ENCODE assay signal across 34 cellular contexts in the genomic region with DNA sequence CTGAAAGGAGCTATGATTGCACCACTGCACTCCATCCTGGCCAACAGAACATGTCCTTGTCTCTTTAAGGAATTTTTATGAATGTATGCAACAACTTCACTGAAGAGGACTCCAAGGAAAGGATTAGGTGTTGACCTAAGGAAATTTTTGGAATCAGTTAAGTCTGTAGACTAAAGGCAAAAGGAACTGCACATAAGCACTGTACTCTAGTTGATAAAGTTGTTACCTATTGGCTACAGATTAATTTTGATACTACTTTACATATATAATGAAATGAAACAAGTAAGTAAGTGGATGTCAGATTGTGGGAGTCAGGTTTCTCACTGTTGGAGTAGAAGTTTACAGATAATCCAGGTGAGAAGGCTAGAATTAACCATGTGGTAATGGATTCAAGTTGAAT.
"Had no signal": no experiment of that assay in that cellular context is flagged by ENCODE, and none has a peak within 500 bp of the region (broad histone marks: within the 10 kb centered on the region; RNA-seq: fewer than 3 reads in every experiment).

No MANE protein-coding gene starts in this region.

- DNase-seq: activated effector memory CD4-positive, alpha-beta T cell treated with anti-CD3 and anti-CD28 coated beads, Interleukin-2, amount 50 U/mL, for 16 hours; activated effector memory CD4-positive, alpha-beta T cell treated with Interleukin-2 at 50 U/mL for 16 hours; activated gamma-delta T cell; activated gamma-delta T cell treated with Interleukin-2 at 50 U/mL for 16 hours; activated naive CD4-positive, alpha-beta T cell; activated naive CD4-positive, alpha-beta T cell treated with anti-CD3 and anti-CD28 coated beads for 36 hours; activated naive CD4-positive, alpha-beta T cell treated with anti-CD3 and anti-CD28 coated beads, Interleukin-2, amount 10 ng/mL, durations not matched to agents 7 days and 5 days; activated naive CD4-positive, alpha-beta T cell treated with anti-CD3 and anti-CD28 coated beads, Interleukin-2, amount 50 U/mL, for 16 hours; activated naive CD4-positive, alpha-beta T cell treated with Interleukin-2 at 50 U/mL for 16 hours; activated naive CD8-positive, alpha-beta T cell treated with anti-CD3 and anti-CD28 coated beads for 36 hours; activated naive CD8-positive, alpha-beta T cell treated with anti-CD3 and anti-CD28 coated beads, Interleukin-2, amount 10 ng/mL, durations not matched to agents 7 days and 5 days; activated naive CD8-positive, alpha-beta T cell treated with anti-CD3 and anti-CD28 coated beads, Interleukin-2, amount 50 U/mL, for 24 hours; activated T-cell treated with anti-CD3 and anti-CD28 coated beads, Interleukin-2, amount 50 U/mL, for 1 hour; activated T-cell treated with anti-CD3 and anti-CD28 coated beads, Interleukin-2, amount 50 U/mL, for 24 hours; activated T-cell treated with anti-CD3 and anti-CD28 coated beads, Interleukin-2, amount 50 U/mL, for 4 hours; activated T-cell treated with anti-CD3 and anti-CD28 coated beads, Interleukin-2, amount 50 U/mL, for 48 hours; activated T-cell treated with anti-CD3 and anti-CD28 coated beads, Interleukin-2, amount 50 U/mL, for 72 hours; adrenal gland; amniotic stem cell; amygdala; anterior cingulate cortex; aorta; body of pancreas; brain microvascular endothelial cell; caudate nucleus; central memory CD4-positive, alpha-beta T cell; cerebellar nuclear complex had no signal

- ATAC-seq: activated naive CD4-positive, alpha-beta T cell treated with anti-CD3 and anti-CD28 coated beads, Interleukin-2, amount 50 U/mL, for 72 hours; activated naive CD8-positive, alpha-beta T cell treated with anti-CD3 and anti-CD28 coated beads, Interleukin-2, amount 50 U/mL, for 24 hours; activated T-cell treated with anti-CD3 and anti-CD28 coated beads, Interleukin-2, amount 50 U/mL, for 4 hours; activated T-cell treated with anti-CD3 and anti-CD28 coated beads, Interleukin-2, amount 50 U/mL, for 72 hours; activated T-helper 17 cell treated with anti-CD3 and anti-CD28 coated beads, Interleukin-2, amount 50 U/mL, for 72 hours; body of pancreas had no signal

- FAIRE-seq: astrocyte, bronchial epithelial cell had no signal

- H3K27me3 ChIP-seq: adrenal gland, ascending aorta, body of pancreas, brain microvascular endothelial cell, breast epithelium, cardiac muscle cell had no signal

- H3K27ac ChIP-seq: adrenal gland, ascending aorta, body of pancreas, brain microvascular endothelial cell, breast epithelium, cardiac muscle cell had no signal

- H3K4me1 ChIP-seq: ascending aorta, body of pancreas, breast epithelium had no signal

- H3K4me3 ChIP-seq: adrenal gland, ascending aorta, body of pancreas, breast epithelium, cardiac muscle cell had no signal

- H3K9me3 ChIP-seq: adrenal gland, body of pancreas had no signal

- H3K36me3 ChIP-seq: adrenal gland, ascending aorta, brain microvascular endothelial cell, breast epithelium, cardiac muscle cell had no signal
